In the genomic region with DNA sequence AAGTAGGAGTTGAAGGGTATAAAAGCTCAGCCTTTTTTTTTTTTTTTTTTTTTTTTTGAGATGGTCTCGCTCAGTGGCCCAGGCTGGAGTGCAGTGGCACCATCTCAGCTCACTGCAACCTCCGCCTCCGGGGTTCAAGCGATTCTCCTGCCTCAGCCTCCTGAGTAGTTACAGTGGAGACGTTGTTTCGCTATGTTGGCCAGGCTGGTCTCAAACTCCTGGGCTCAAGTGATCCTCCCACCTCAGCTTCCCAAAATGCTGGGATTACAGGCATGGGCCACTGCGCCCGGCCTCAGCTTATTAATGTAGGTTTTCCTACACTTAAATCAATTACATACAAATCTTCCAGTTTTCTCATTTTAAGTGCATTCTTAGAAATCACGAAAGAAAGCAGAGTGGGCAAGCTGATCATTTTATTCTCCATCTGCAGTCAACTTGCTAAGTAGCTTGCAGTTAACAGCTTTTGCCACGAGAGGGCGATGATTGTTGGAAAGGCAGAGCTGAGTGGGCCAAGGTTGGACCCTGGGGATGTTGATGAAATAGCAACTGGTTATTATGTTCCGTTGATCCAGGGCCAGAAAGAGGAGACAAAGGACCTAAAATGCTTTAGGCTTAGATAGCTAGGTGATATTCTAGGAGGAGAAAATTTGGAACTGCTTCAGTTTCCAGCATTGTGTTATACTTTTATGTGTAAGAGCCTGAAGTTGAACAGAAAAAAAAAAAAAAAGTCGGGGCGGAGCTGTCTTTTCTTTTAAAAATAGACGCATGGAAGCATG, we compare ENCODE assay signal across 8 cellular contexts.
DNase-seq lines count a peak whose midpoint lies in the region; ATAC-seq, FAIRE-seq and TF ChIP-seq lines count a peak whose summit lies in the region.

No MANE protein-coding gene starts in this region.

- H3K79me2 ChIP-seq in HepG2 (ENCODE audit: insufficient read depth, low read length): no peaks in the 10 kb centered on the region

- no peaks in the 10 kb centered on the region for H3K36me3 ChIP-seq in H7 (replicated peaks; ENCODE audit: control insufficient read depth, insufficient read depth, low read length)
- H3K36me3 ChIP-seq in colonic mucosa: no peaks in the 10 kb centered on the region
- H3K36me3 ChIP-seq in HepG2 (replicated peaks in 1 of 2; ENCODE audit: control insufficient read depth in 1 of 2, insufficient read depth in 2 of 2, low read length in 2 of 2): no peaks in the 10 kb centered on the region

- BruUV-seq in HepG2 (replicated peaks; lab: Mats Ljungman, UMichigan): no TSS peak

- FAIRE-seq in HepG2 (lab: Jason Lieb, UNC): peak; percentile 84

- intact Hi-C loops in colonic mucosa (cut with DNase I): loop anchor here (5.0 kb wide), 1 partner anchor 299 kb away; no protein-coding TSS in a partner anchor
- intact Hi-C loops in HepG2 (cut with micrococcal nuclease; ENCODE audit: unreplicated experiment): loop anchor here (1.0 to 5.0 kb wide), 5 partner anchors 164 to 587 kb away; no protein-coding TSS in a partner anchor

- WGBS in HepG2 (ENCODE audit: low lambda C conversion rate): 33% methylated on average over 15 of the region's 15 CpGs

- TF ChIP-seq RAD21 in HepG2 (CRISPR knock-in tag; IDR thresholded peaks at IDR 0.05): peak; percentile 89

- no peak overlapping the region for H3K27ac ChIP-seq in colonic mucosa
- H3K27ac ChIP-seq in HepG2 (ENCODE audit: extremely low read length, insufficient read depth, low read length): no peak overlapping the region

- no peaks in the 10 kb centered on the region for H3K4me1 ChIP-seq in colonic mucosa
- H3K4me1 ChIP-seq in HepG2 (ENCODE audit: insufficient read depth, low read length): peaks cover 6% of the 10 kb centered on the region; the same call in 1 of the 2 replicates

- H3K9me3 ChIP-seq in colonic mucosa: no peaks in the 10 kb centered on the region
- no peaks in the 10 kb centered on the region for H3K9me3 ChIP-seq in HepG2 (ENCODE audit: low read length)

- in situ Hi-C loops in HepG2 (cut with HindIII; ENCODE audit: extremely low pct_ligation_motif_present, low pct_unique_long_range_greater_than_20kb): loop anchor here (5.0 kb wide), 1 partner anchor 234 kb away; the partner anchor contains the start of gene EPAS1

- no peak for TF ChIP-seq EP300 in HepG2 (IDR thresholded peaks at IDR 0.05; ENCODE audit: low read depth in 2 of 2, low read length in 2 of 2)
- no peak for TF ChIP-seq EP300 in HepG2 (CRISPR knock-in tag; IDR thresholded peaks at IDR 0.05; ENCODE audit: borderline replicate concordance)

- POLR2A ChIA-PET in HepG2 (lab: Yijun Ruan, JAX): interaction anchor here (1.2 to 1.3 kb wide), 3 partner anchors 167 to 235 kb away, joined by 3 to 5 read pairs (median 4); partner anchors contain the start of gene EPAS1

- no peak overlapping the region for H2AFZ ChIP-seq in HepG2 (ENCODE audit: low read length)

- TF ChIP-seq CTCF in colonic mucosa (IDR thresholded peaks at IDR 0.05) (peak; percentile 81), HepG2 (CRISPR knock-in tag; IDR thresholded peaks at IDR 0.05) (peak; percentile 93)

- H3K9ac ChIP-seq in colonic mucosa (ENCODE audit: low read depth in 2 of 2, low read length in 2 of 2) (no peak overlapping the region), HepG2 (ENCODE audit: insufficient read depth, low read depth, low read length) (no peak overlapping the region)

- H4K20me1 ChIP-seq in HepG2 (ENCODE audit: insufficient read depth, low read length): no peaks in the 10 kb centered on the region

- H3K27me3 ChIP-seq in H7 (ENCODE audit: control insufficient read depth, insufficient read depth, low read length) (no peaks in the 10 kb centered on the region), colonic mucosa (no peaks in the 10 kb centered on the region), HepG2 (ENCODE audit: control insufficient read depth in 1 of 2, insufficient read depth in 2 of 2, low read length in 2 of 2) (no peaks in the 10 kb centered on the region)

- DNase-seq in AG08396 (ENCODE audit: low spot score): peak; percentile 66
- peak; percentile 67 for DNase-seq in H7
- DNase-seq in NCI-H460 (ENCODE audit: extremely low read depth, low read depth): peak; percentile 86
- peak; percentile 51 to 71 for DNase-seq in activated CD4-positive, alpha-beta T cell treated with anti-CD3 and anti-CD28 coated beads for 4 hours
- DNase-seq in colonic mucosa: peak; percentile 81
- peak; percentile 80 for DNase-seq in HepG2 (ENCODE audit: low spot score)
- peak; percentile 72 for DNase-seq in stimulated activated CD4-positive, alpha-beta T cell treated with anti-CD3 and anti-CD28 coated beads, Interleukin-4, amount 100 ng/mL, for 48 hours (ENCODE audit: low read depth in 2 of 2)

- H3K4me2 ChIP-seq in HepG2 (ENCODE audit: low read depth, low read length): no peak overlapping the region; the same call in 1 of the 2 replicates

- no peak overlapping the region for H3K4me3 ChIP-seq in H7 (ENCODE audit: insufficient read depth, low read depth, low read length)
- no peak overlapping the region for H3K4me3 ChIP-seq in colonic mucosa
- H3K4me3 ChIP-seq in HepG2 (replicated peaks in 1 of 3; ENCODE audit: insufficient read depth in 1 of 3, low read depth in 2 of 3, low read length in 3 of 3): no peak overlapping the region

- ATAC-seq in HepG2 (peak; percentile 91), HG03095 (IDR thresholded peaks at IDR 0.05; ENCODE audit: unreplicated experiment) (no peak)

- CTCF ChIA-PET in HepG2 (lab: Yijun Ruan, JAX; ENCODE audit: low intra/inter-chr PET ratio, low total read pairs): interaction anchor here (0.8 to 4.1 kb wide), 6 partner anchors 52 to 398 kb away, joined by 3 to 22 read pairs (median 6); no protein-coding TSS in a partner anchor

- no peak for TF ChIP-seq POLR2A in HepG2 (IDR thresholded peaks at IDR 0.05; ENCODE audit: insufficient read depth in 1 of 2, low read depth in 2 of 2, low read length in 2 of 2)

TF ChIP-seq in HepG2, 621 proteins besides CTCF, POLR2A, EP300 and RAD21 (continues in another document):
- TF ChIP-seq FOXA3 (CRISPR knock-in tag; IDR thresholded peaks at IDR 0.05): peak; percentile 41; the same call in 1 of the 2 replicates
- no peak for TF ChIP-seq ZSCAN12 (CRISPR knock-in tag; IDR thresholded peaks at IDR 0.05)
- 0 out of 2 replicates have a peak, but pooled peaks have one; percentile 19 for TF ChIP-seq SIX1 (CRISPR knock-in tag; IDR thresholded peaks at IDR 0.05; ENCODE audit: borderline replicate concordance)
- TF ChIP-seq HDAC6 (IDR thresholded peaks at IDR 0.05; ENCODE audit: low read depth, low read length): no peak
- 0 out of 2 replicates have a peak, but pooled peaks have one; percentile 37 for TF ChIP-seq KDM2A (CRISPR knock-in tag; IDR thresholded peaks at IDR 0.05; ENCODE audit: borderline replicate concordance, low read depth)
- TF ChIP-seq NR2F6 (IDR thresholded peaks at IDR 0.05): no peak
- TF ChIP-seq NR2F6 (CRISPR knock-in tag; IDR thresholded peaks at IDR 0.05): peak; percentile 22; the same call in 1 of the 2 replicates
- TF ChIP-seq ZNF780A (CRISPR knock-in tag; IDR thresholded peaks at IDR 0.05): no peak
- no peak; the same call in 1 of the 2 replicates for TF ChIP-seq FOSL2 (CRISPR knock-in tag; IDR thresholded peaks at IDR 0.05)
- peak; percentile 51; the same call in 1 of the 2 replicates for TF ChIP-seq IRF2 (CRISPR knock-in tag; IDR thresholded peaks at IDR 0.05)
- 0 out of 2 replicates have a peak, but pooled peaks have one; percentile 39 for TF ChIP-seq RELA (CRISPR knock-in tag; IDR thresholded peaks at IDR 0.05)
- TF ChIP-seq ZNF547 (CRISPR knock-in tag; IDR thresholded peaks at IDR 0.05): no peak
- TF ChIP-seq ZNF337 (CRISPR knock-in tag; IDR thresholded peaks at IDR 0.05; ENCODE audit: borderline replicate concordance, low read depth): peak; percentile 53; the same call in 1 of the 2 replicates
- 0 out of 2 replicates have a peak, but pooled peaks have one; percentile 31 for TF ChIP-seq ZNF205 (CRISPR knock-in tag; IDR thresholded peaks at IDR 0.05)
- TF ChIP-seq KMT2B (CRISPR knock-in tag; IDR thresholded peaks at IDR 0.05): 0 out of 2 replicates have a peak, but pooled peaks have one; percentile 39
- TF ChIP-seq DRAP1 (CRISPR knock-in tag; IDR thresholded peaks at IDR 0.05): 0 out of 2 replicates have a peak, but pooled peaks have one; percentile 28
- no peak for TF ChIP-seq THAP8 (CRISPR knock-in tag; IDR thresholded peaks at IDR 0.05; ENCODE audit: borderline replicate concordance)
- no peak for TF ChIP-seq ZNF441 (CRISPR knock-in tag; IDR thresholded peaks at IDR 0.05; ENCODE audit: borderline replicate concordance)
